8 cellular contexts compared by ENCODE assay signal in the genomic region with DNA sequence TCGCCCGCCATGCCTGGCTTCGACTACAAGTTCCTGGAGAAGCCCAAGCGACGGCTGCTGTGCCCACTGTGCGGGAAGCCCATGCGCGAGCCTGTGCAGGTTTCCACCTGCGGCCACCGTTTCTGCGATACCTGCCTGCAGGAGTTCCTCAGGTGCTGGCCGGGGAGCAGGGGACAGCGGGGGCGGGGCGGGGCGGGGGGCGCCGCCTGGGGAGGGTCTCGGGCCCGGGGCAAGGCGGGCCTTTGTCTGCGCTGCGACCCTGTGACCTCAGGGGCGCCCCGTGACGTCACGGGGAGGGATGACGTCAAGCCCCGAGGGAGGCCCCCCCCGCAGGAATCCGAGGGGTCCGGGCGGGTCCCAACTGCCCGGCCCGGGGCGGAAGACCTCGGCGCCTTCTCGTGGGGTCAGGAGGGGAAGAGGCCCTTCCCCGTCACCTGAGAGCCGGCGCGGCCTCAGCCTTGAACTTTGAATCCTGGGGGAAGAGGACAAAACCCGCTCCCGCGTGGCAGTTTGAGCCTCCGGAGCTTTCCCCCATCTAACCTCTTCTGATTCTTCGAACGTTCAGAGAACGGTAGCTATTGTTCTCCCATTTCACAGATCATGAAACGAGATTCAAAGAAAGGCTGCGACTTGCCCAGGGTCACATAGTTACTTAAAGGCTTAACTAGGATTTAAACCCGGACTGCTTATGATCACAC. TPM values are rescaled to one million over a fixed set of nuclear protein-coding genes. Genes with fewer than 3 reads are reported as not detected.
DNase-seq lines count a peak whose midpoint lies in the region; ATAC-seq lines count a peak whose summit lies in the region.

No MANE protein-coding gene starts in this region.

- H3K9me3 Mint-ChIP-seq in activated CD4-positive, alpha-beta memory T cell treated with anti-CD3 and anti-CD28 coated beads, Interleukin-2, amount 10 ng/mL, durations not matched to agents 7 days and 5 days: peaks cover 5% of the 10 kb centered on the region

- CTCF ChIA-PET in activated CD4-positive, alpha-beta memory T cell treated with anti-CD3 and anti-CD28 coated beads, Interleukin-2, amount 10 ng/mL, durations not matched to agents 7 days and 5 days (lab: Charles Lee): interaction anchor here (0.9 to 17.2 kb wide), 3 partner anchors 18 to 182 kb away, joined by 3 to 458 read pairs (median 5); a partner anchor contains a TSS

- H3K4me3 ChIP-seq in MG63 (peak overlapping the region; percentile 99), mesodermal cell (ENCODE audit: extremely low read depth, insufficient read depth, low read length, poor library complexity, severe bottlenecking) (peak overlapping the region; percentile 98)
- H3K4me3 ChIP-seq in effector memory CD4-positive, alpha-beta T cell (ENCODE audit: insufficient read depth, low read depth, low read length, poor library complexity, severe bottlenecking): peak overlapping the region; percentile 73

- H3K36me3 ChIP-seq in MG63 (peaks cover 43% of the 10 kb centered on the region), mesodermal cell (ENCODE audit: control insufficient read depth, insufficient read depth, low read length) (peaks cover 56% of the 10 kb centered on the region)
- H3K36me3 ChIP-seq in effector memory CD4-positive, alpha-beta T cell (ENCODE audit: control insufficient read depth, insufficient read depth, low read length): peaks cover 10% of the 10 kb centered on the region

- WGBS in mesodermal cell (ENCODE audit: insufficient coverage in 2 of 2), 2 experiments: 0% methylated on average over 33 to 44 of the region's 53 CpGs

- H3K9me3 ChIP-seq in MG63: no peaks in the 10 kb centered on the region
- no peaks in the 10 kb centered on the region for H3K9me3 ChIP-seq in effector memory CD4-positive, alpha-beta T cell (ENCODE audit: control insufficient read depth, low read length)
- no peaks in the 10 kb centered on the region for H3K9me3 ChIP-seq in mesodermal cell (ENCODE audit: control insufficient read depth, low read length)

- H3K4me1 Mint-ChIP-seq in activated CD4-positive, alpha-beta memory T cell treated with anti-CD3 and anti-CD28 coated beads, Interleukin-2, amount 10 ng/mL, durations not matched to agents 7 days and 5 days: peaks cover 34% of the 10 kb centered on the region

- ATAC-seq in GM21526 (IDR thresholded peaks at IDR 0.05; ENCODE audit: low FRiP score, unreplicated experiment) (peak; percentile 14), GM18907 (IDR thresholded peaks at IDR 0.05; ENCODE audit: unreplicated experiment) (no peak)

- H3K27me3 ChIP-seq in MG63: no peaks in the 10 kb centered on the region
- H3K27me3 ChIP-seq in effector memory CD4-positive, alpha-beta T cell (replicated peaks; ENCODE audit: control insufficient read depth, insufficient read depth, low read length, poor library complexity, severe bottlenecking): no peaks in the 10 kb centered on the region

- H3K27me3 Mint-ChIP-seq in activated CD4-positive, alpha-beta memory T cell treated with anti-CD3 and anti-CD28 coated beads, Interleukin-2, amount 10 ng/mL, durations not matched to agents 7 days and 5 days: no peaks in the 10 kb centered on the region

- peaks cover 24% of the 10 kb centered on the region for H3K4me1 ChIP-seq in effector memory CD4-positive, alpha-beta T cell (ENCODE audit: control insufficient read depth, insufficient read depth, low read length, poor library complexity, severe bottlenecking)
- H3K4me1 ChIP-seq in mesodermal cell (ENCODE audit: control insufficient read depth, insufficient read depth, low read length, poor library complexity, severe bottlenecking): peaks cover 23% of the 10 kb centered on the region

- H3K4me3 Mint-ChIP-seq in activated CD4-positive, alpha-beta memory T cell treated with anti-CD3 and anti-CD28 coated beads, Interleukin-2, amount 10 ng/mL, durations not matched to agents 7 days and 5 days: peak overlapping the region; percentile 82

- H3K27ac ChIP-seq in effector memory CD4-positive, alpha-beta T cell (ENCODE audit: insufficient read depth, low read length, poor library complexity, severe bottlenecking): peak overlapping the region; percentile 91
- H3K27ac ChIP-seq in mesodermal cell (ENCODE audit: low read depth, low read length, severe bottlenecking): peak overlapping the region; percentile 100

- H3K27ac Mint-ChIP-seq in activated CD4-positive, alpha-beta memory T cell treated with anti-CD3 and anti-CD28 coated beads, Interleukin-2, amount 10 ng/mL, durations not matched to agents 7 days and 5 days: peak overlapping the region; percentile 82

- H3K36me3 Mint-ChIP-seq in activated CD4-positive, alpha-beta memory T cell treated with anti-CD3 and anti-CD28 coated beads, Interleukin-2, amount 10 ng/mL, durations not matched to agents 7 days and 5 days (ENCODE audit: low read depth): peaks cover 38% of the 10 kb centered on the region

- POLR2A ChIA-PET in activated CD4-positive, alpha-beta memory T cell treated with anti-CD3 and anti-CD28 coated beads, Interleukin-2, amount 10 ng/mL, durations not matched to agents 7 days and 5 days (lab: Charles Lee): interaction anchor here (0.8 to 16.8 kb wide), 9 partner anchors 9 to 205 kb away, joined by 3 to 426 read pairs (median 5); a partner anchor contains a TSS

- DNase-seq in C1 segment of cervical spinal cord (lab: John Stamatoyannopoulos, UW): peak in 10 of 14 donors; percentile 41 to 77 (median 63)
- DNase-seq in MG63: peak; percentile 62
- peak; percentile 75 for DNase-seq in activated CD4-positive, alpha-beta memory T cell treated with anti-CD3 and anti-CD28 coated beads, Interleukin-2, amount 10 ng/mL, durations not matched to agents 7 days and 5 days
- peak; percentile 49 to 62 (median 56) for DNase-seq in effector memory CD4-positive, alpha-beta T cell
- peak; percentile 42 to 83 (median 64) for DNase-seq in stimulated activated naive CD4-positive, alpha-beta T cell (lab: John Stamatoyannopoulos, UW)

RNA-seq across cellular contexts. Expression of a gene that starts 0.4 kb away (rescaled TPM):
- total RNA-seq in MG63 (2014; rRNA removed; shearing (Covaris generic); ENCODE audit: low replicate concordance): 26.1 and 115 TPM in 2 replicates
- 10 to 100 TPM; 55.3 to 57.2 TPM for total RNA-seq in activated CD4-positive, alpha-beta memory T cell treated with anti-CD3 and anti-CD28 coated beads, Interleukin-2, amount 10 ng/mL, durations not matched to agents 7 days and 5 days
- 142 TPM for polyA plus RNA-seq in mesodermal cell (2013, experiment 1 of 2)
- polyA plus RNA-seq in mesodermal cell (2013, experiment 2 of 2): 97.2 TPM

RNA-seq across cellular contexts. Expression of a gene that starts 15.7 kb away (rescaled TPM):
- total RNA-seq in MG63 (2014; rRNA removed; shearing (Covaris generic); ENCODE audit: low replicate concordance): 0.69 and 4.0 TPM in 2 replicates
- 1 to 10 TPM; 2.5 to 3.5 TPM for total RNA-seq in activated CD4-positive, alpha-beta memory T cell treated with anti-CD3 and anti-CD28 coated beads, Interleukin-2, amount 10 ng/mL, durations not matched to agents 7 days and 5 days
- 4.8 TPM for polyA plus RNA-seq in mesodermal cell (2013, experiment 1 of 2)
- 5.7 TPM for polyA plus RNA-seq in mesodermal cell (2013, experiment 2 of 2)

RNA-seq across cellular contexts. Expression of a gene that starts 18.2 kb away (rescaled TPM):
- total RNA-seq in MG63 (2014; rRNA removed; shearing (Covaris generic); ENCODE audit: low replicate concordance): 6.7 and 26.1 TPM in 2 replicates
- total RNA-seq in activated CD4-positive, alpha-beta memory T cell treated with anti-CD3 and anti-CD28 coated beads, Interleukin-2, amount 10 ng/mL, durations not matched to agents 7 days and 5 days: 1 to 10 TPM; 1.4 to 2.3 TPM
- 6.0 TPM for polyA plus RNA-seq in mesodermal cell (2013, experiment 1 of 2)
- 8.9 TPM for polyA plus RNA-seq in mesodermal cell (2013, experiment 2 of 2)

RNA-seq across cellular contexts. Expression of a gene that starts 24.5 kb away (rescaled TPM):
- total RNA-seq in MG63 (2014; rRNA removed; shearing (Covaris generic); ENCODE audit: low replicate concordance): 768 and 1,491 TPM in 2 replicates
- total RNA-seq in activated CD4-positive, alpha-beta memory T cell treated with anti-CD3 and anti-CD28 coated beads, Interleukin-2, amount 10 ng/mL, durations not matched to agents 7 days and 5 days: 1,000 to 10,000 TPM; 1,962 to 2,028 TPM
- 2,457 TPM for polyA plus RNA-seq in mesodermal cell (2013, experiment 1 of 2)
- 2,483 TPM for polyA plus RNA-seq in mesodermal cell (2013, experiment 2 of 2)

RNA-seq across cellular contexts. Expression of a gene that starts 26.6 kb away (rescaled TPM):
- total RNA-seq in MG63 (2014; rRNA removed; shearing (Covaris generic); ENCODE audit: low replicate concordance): 445 and 645 TPM in 2 replicates
- 1 to 10 TPM; 6.5 to 7.4 TPM for total RNA-seq in activated CD4-positive, alpha-beta memory T cell treated with anti-CD3 and anti-CD28 coated beads, Interleukin-2, amount 10 ng/mL, durations not matched to agents 7 days and 5 days
- 209 TPM for polyA plus RNA-seq in mesodermal cell (2013, experiment 1 of 2)
- polyA plus RNA-seq in mesodermal cell (2013, experiment 2 of 2): 185 TPM
